8 cellular contexts compared by ENCODE assay signal in the genomic region with DNA sequence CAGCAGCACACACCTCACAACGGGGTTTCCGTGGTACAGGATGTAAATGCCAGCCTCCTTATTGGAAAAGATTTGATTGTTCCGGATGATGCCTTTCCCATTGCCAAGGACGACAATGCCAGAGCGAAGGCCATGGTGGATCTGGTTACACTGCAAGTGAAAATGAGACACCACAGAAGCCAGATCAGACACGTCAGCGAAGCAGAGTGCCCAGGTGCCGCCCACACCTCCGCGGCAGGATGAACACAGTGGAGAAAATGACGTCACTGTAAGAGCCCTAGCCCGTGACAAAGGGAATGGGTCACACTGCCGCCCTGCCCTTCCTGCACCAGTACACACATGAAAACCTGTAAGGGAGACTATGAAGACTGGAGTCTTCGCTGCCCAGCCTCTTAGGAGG. TPM values are rescaled to one million over a fixed set of nuclear protein-coding genes. Genes with fewer than 3 reads are reported as not detected.
DNase-seq lines count a peak whose midpoint lies in the region; ATAC-seq lines count a peak whose summit lies in the region.

No MANE protein-coding gene starts in this region.

- CTCF ChIA-PET in activated CD8-positive, alpha-beta memory T cell treated with anti-CD3 and anti-CD28 coated beads, Interleukin-2, amount 10 ng/mL, durations not matched to agents 7 days and 5 days (lab: Charles Lee) = no interaction called here

- no peaks in the 10 kb centered on the region for H3K27me3 Mint-ChIP-seq in activated CD8-positive, alpha-beta memory T cell treated with anti-CD3 and anti-CD28 coated beads, Interleukin-2, amount 10 ng/mL, durations not matched to agents 7 days and 5 days
- H3K27me3 Mint-ChIP-seq in stimulated activated naive B cell treated with anti-CD40 and anti-IgM and Interleukin-4, amounts not matched to agents 10 μg/mL and 1 μg/mL and 100 μg/mL, for 72 hours = no peaks in the 10 kb centered on the region

- no peaks in the 10 kb centered on the region for H3K9me3 Mint-ChIP-seq in activated CD8-positive, alpha-beta memory T cell treated with anti-CD3 and anti-CD28 coated beads, Interleukin-2, amount 10 ng/mL, durations not matched to agents 7 days and 5 days (ENCODE audit: low read depth)
- no peaks in the 10 kb centered on the region for H3K9me3 Mint-ChIP-seq in stimulated activated naive B cell treated with anti-CD40 and anti-IgM and Interleukin-4, amounts not matched to agents 10 μg/mL and 1 μg/mL and 100 μg/mL, for 72 hours

- peak overlapping the region; percentile 87 for H3K27ac Mint-ChIP-seq in activated CD8-positive, alpha-beta memory T cell treated with anti-CD3 and anti-CD28 coated beads, Interleukin-2, amount 10 ng/mL, durations not matched to agents 7 days and 5 days
- peak overlapping the region; percentile 89 for H3K27ac Mint-ChIP-seq in stimulated activated naive B cell treated with anti-CD40 and anti-IgM and Interleukin-4, amounts not matched to agents 10 μg/mL and 1 μg/mL and 100 μg/mL, for 72 hours

- H3K4me3 Mint-ChIP-seq in activated CD8-positive, alpha-beta memory T cell treated with anti-CD3 and anti-CD28 coated beads, Interleukin-2, amount 10 ng/mL, durations not matched to agents 7 days and 5 days = peak overlapping the region; percentile 63
- peak overlapping the region in 1 of 2 donors; percentile 13 for H3K4me3 Mint-ChIP-seq in stimulated activated naive B cell treated with anti-CD40 and anti-IgM and Interleukin-4, amounts not matched to agents 10 μg/mL and 1 μg/mL and 100 μg/mL, for 72 hours

- peak; percentile 45 for ATAC-seq in GM18499 (IDR thresholded peaks at IDR 0.05; ENCODE audit: insufficient read depth, unreplicated experiment)
- peak; percentile 58 for ATAC-seq in HG03520 (IDR thresholded peaks at IDR 0.05; ENCODE audit: unreplicated experiment)
- peak; percentile 91 for ATAC-seq in activated CD8-positive, alpha-beta memory T cell treated with anti-CD3 and anti-CD28 coated beads, Interleukin-2, amount 10 ng/mL, durations not matched to agents 7 days and 5 days
- ATAC-seq in stimulated activated naive B cell treated with anti-CD40 and anti-IgM and Interleukin-4, amounts not matched to agents 10 μg/mL and 1 μg/mL and 100 μg/mL, for 72 hours (replicated peaks) = peak; percentile 90 to 92

- peaks cover 17% of the 10 kb centered on the region for H3K4me1 Mint-ChIP-seq in activated CD8-positive, alpha-beta memory T cell treated with anti-CD3 and anti-CD28 coated beads, Interleukin-2, amount 10 ng/mL, durations not matched to agents 7 days and 5 days
- H3K4me1 Mint-ChIP-seq in stimulated activated naive B cell treated with anti-CD40 and anti-IgM and Interleukin-4, amounts not matched to agents 10 μg/mL and 1 μg/mL and 100 μg/mL, for 72 hours = peaks cover 10 to 22% of the 10 kb centered on the region in 2 donors

- H3K36me3 Mint-ChIP-seq in activated CD8-positive, alpha-beta memory T cell treated with anti-CD3 and anti-CD28 coated beads, Interleukin-2, amount 10 ng/mL, durations not matched to agents 7 days and 5 days = peaks cover 2% of the 10 kb centered on the region
- H3K36me3 Mint-ChIP-seq in stimulated activated naive B cell treated with anti-CD40 and anti-IgM and Interleukin-4, amounts not matched to agents 10 μg/mL and 1 μg/mL and 100 μg/mL, for 72 hours = peaks cover 41 to 53% of the 10 kb centered on the region in 2 donors

- peak; percentile 82 for DNase-seq in activated CD8-positive, alpha-beta memory T cell treated with anti-CD3 and anti-CD28 coated beads, Interleukin-2, amount 10 ng/mL, durations not matched to agents 7 days and 5 days
- DNase-seq in left kidney (ENCODE audit: low read depth, low spot score) (peak; percentile 95), NCI-H2081 treated with DMSO at 0.1 percent for 48 hours (lab: John Stamatoyannopoulos, UW) (no peak), cortex of kidney (lab: John Stamatoyannopoulos, UW) (no peak), NCI-H446 treated with DMSO at 0.1 percent for 48 hours (lab: John Stamatoyannopoulos, UW) (no peak)
- DNase-seq in stimulated activated naive B cell treated with anti-CD40 and anti-IgM and Interleukin-4, amounts not matched to agents 10 μg/mL and 1 μg/mL and 100 μg/mL, for 72 hours = peak; percentile 57

RNA-seq across cellular contexts. Expression of gene POLR1E, which starts 43.4 kb away (rescaled TPM):
- 10 to 100 TPM; 35.5 to 43.0 TPM for total RNA-seq in activated CD8-positive, alpha-beta memory T cell treated with anti-CD3 and anti-CD28 coated beads, Interleukin-2, amount 10 ng/mL, durations not matched to agents 7 days and 5 days

RNA-seq across cellular contexts. Expression of gene FBXO10, which starts 47.1 kb away (rescaled TPM):
- total RNA-seq in activated CD8-positive, alpha-beta memory T cell treated with anti-CD3 and anti-CD28 coated beads, Interleukin-2, amount 10 ng/mL, durations not matched to agents 7 days and 5 days = 1 to 10 TPM; 1.3 to 2.6 TPM

Comparison
In these comparisons a context has a peak if more than half of its experiments do, and no peak if none do; other contexts are left out.
1. DNase-seq: peak in activated CD8-positive, alpha-beta memory T cell treated with anti-CD3 and anti-CD28 coated beads, Interleukin-2, amount 10 ng/mL, durations not matched to agents 7 days and 5 days (single experiment), left kidney (single experiment) and stimulated activated naive B cell treated with anti-CD40 and anti-IgM and Interleukin-4, amounts not matched to agents 10 μg/mL and 1 μg/mL and 100 μg/mL, for 72 hours (single experiment); none in NCI-H2081 treated with DMSO at 0.1 percent for 48 hours (single experiment), cortex of kidney (single experiment) and NCI-H446 treated with DMSO at 0.1 percent for 48 hours (single experiment).
2. Peak in every context shown above with its lines, with median percentiles within 50 percentile points of each other: ATAC-seq.